8 cellular contexts compared by ENCODE assay signal in genomic region chr3:149751551-149751950, GRCh38. TPM values are rescaled to one million over a fixed set of nuclear protein-coding genes. Genes with fewer than 3 reads are reported as not detected.
DNase-seq lines count a peak whose midpoint lies in the region; ATAC-seq, FAIRE-seq and TF ChIP-seq lines count a peak whose summit lies in the region.

No MANE protein-coding gene starts in this region.

- H3K9ac ChIP-seq in K562 (ENCODE audit: insufficient read depth in 1 of 2, low read depth in 2 of 2, low read length in 2 of 2): peak overlapping the region in 1 of 2 experiments; percentile 80; a peak in 2 of 4 replicates
- H3K9ac ChIP-seq in mesendoderm (ENCODE audit: low read length): peak overlapping the region; percentile 84

- H2BK5ac ChIP-seq in mesendoderm (ENCODE audit: low read length): no peak overlapping the region

- H3K9me3 ChIP-seq in A549 (no peaks in the 10 kb centered on the region), K562 (replicated peaks; ENCODE audit: control insufficient read depth, insufficient read depth, low read depth, low read length) (no peaks in the 10 kb centered on the region)

- WGBS in A549 (ENCODE audit: missing lambda C conversion rate): 8% methylated on average over 4 of the region's 4 CpGs
- WGBS in K562 (ENCODE audit: insufficient coverage, low coverage, missing lambda C conversion rate): 6% methylated on average over 4 of the region's 4 CpGs
- no CpG with 5 or more reads among the region's 4 CpGs for WGBS in mesendoderm (ENCODE audit: extremely low coverage, insufficient coverage, low lambda C conversion rate)

- no peak overlapping the region for H4K5ac ChIP-seq in mesendoderm (ENCODE audit: low read length)

- no peak overlapping the region for H2BK15ac ChIP-seq in mesendoderm (replicated peaks; ENCODE audit: low read depth)

- H3K56ac ChIP-seq in mesendoderm (ENCODE audit: low read length): peak overlapping the region; percentile 59

- POLR2A ChIA-PET in A549 (lab: Yijun Ruan, JAX): interaction anchor here (0.7 to 1.9 kb wide), 9 partner anchors 11 to 210 kb away, joined by 3 to 8 read pairs (median 5); partner anchors contain the start of genes RNF13 and WWTR1
- POLR2A ChIA-PET in K562 (lab: Yijun Ruan, JAX): interaction anchor here (0.7 kb wide), 2 partner anchors 237 to 770 kb away, joined by 3 read pairs; no protein-coding TSS in a partner anchor

- H3K36me3 ChIP-seq in K562 (ENCODE audit: control insufficient read depth, insufficient read depth, low read length) (peaks cover 37% of the 10 kb centered on the region; the same call in 1 of the 3 replicates), mesendoderm (ENCODE audit: control insufficient read depth, insufficient read depth, low read length) (no peaks in the 10 kb centered on the region)

- no peak overlapping the region for H3K4ac ChIP-seq in mesendoderm (ENCODE audit: low read depth, low read length)

- H3K18ac ChIP-seq in mesendoderm (ENCODE audit: low read length): no peak overlapping the region

- ATAC-seq in A549 (no peak), K562 (no peak), GM18519 (IDR thresholded peaks at IDR 0.05; ENCODE audit: low FRiP score, unreplicated experiment) (no peak), GM19397 (IDR thresholded peaks at IDR 0.05; ENCODE audit: unreplicated experiment) (no peak), HG02973 (IDR thresholded peaks at IDR 0.05; ENCODE audit: unreplicated experiment) (no peak)

- peaks cover 4% of the 10 kb centered on the region for H3K79me1 ChIP-seq in mesendoderm (ENCODE audit: low read length)

- BruUV-seq in K562 (replicated peaks; lab: Mats Ljungman, UMichigan): no TSS peak

- no peak overlapping the region for H2BK120ac ChIP-seq in mesendoderm (ENCODE audit: low read depth, low read length)

- H3K27me3 ChIP-seq in K562 (ENCODE audit: control insufficient read depth in 2 of 2, insufficient read depth in 2 of 2, low read length in 2 of 2) (no peaks in the 10 kb centered on the region), mesendoderm (ENCODE audit: insufficient read depth, low read length, poor library complexity) (no peaks in the 10 kb centered on the region)

- H3K79me2 ChIP-seq in K562 (ENCODE audit: control insufficient read depth, insufficient read depth, low read length): peaks cover 15% of the 10 kb centered on the region
- H3K79me2 ChIP-seq in mesendoderm (ENCODE audit: control insufficient read depth, insufficient read depth, low read length): peaks cover 6% of the 10 kb centered on the region

- DNase-seq in A549 (ENCODE audit: low read depth in 1 of 2, low spot score in 1 of 2) (no peak), HFF-Myc (ENCODE audit: extremely low read depth, low read depth) (no peak), K562 (ENCODE audit: extremely low read depth in 1 of 4, low spot score in 3 of 4) (peak in 1 of 4 experiments; percentile 5), mesendoderm (peak; percentile 33), GM20000 (ENCODE audit: low spot score) (no peak)

- peak overlapping the region; percentile 87 for H3K4me2 ChIP-seq in A549
- peak overlapping the region; percentile 91 for H3K4me2 ChIP-seq in K562 (ENCODE audit: insufficient read depth, low read length)
- peak overlapping the region; percentile 70 for H3K4me2 ChIP-seq in mesendoderm (ENCODE audit: low read length)

- TF ChIP-seq POLR2A in A549 (IDR thresholded peaks at IDR 0.05; ENCODE audit: low read length) (no peak), K562 (conservative IDR thresholded peaks at IDR 0.05) (no peak)

- H4K8ac ChIP-seq in mesendoderm (ENCODE audit: low read depth, low read length): no peak overlapping the region

- no peaks in the 10 kb centered on the region for H4K20me1 ChIP-seq in K562 (replicated peaks; ENCODE audit: control insufficient read depth, insufficient read depth, low read length)

- TF ChIP-seq EP300 in A549 (IDR thresholded peaks at IDR 0.05) (no peak), K562 (IDR thresholded peaks at IDR 0.05; ENCODE audit: low read length) (no peak)

- FAIRE-seq in A549 (lab: Jason Lieb, UNC) (no peak), K562 (lab: Jason Lieb, UNC) (no peak)

- intact Hi-C loops in K562 (cut with micrococcal nuclease): no loop called here

- H3K4me1 ChIP-seq in A549: peaks cover 18% of the 10 kb centered on the region; the same call in 2 of the 3 replicates
- peaks cover 0 to 4% of the 10 kb centered on the region in 2 experiments; a peak in 2 of 5 replicates for H3K4me1 ChIP-seq in K562 (replicated peaks in 1 of 2; ENCODE audit: control insufficient read depth in 2 of 2, insufficient read depth in 2 of 2, low read length in 2 of 2)
- H3K4me1 ChIP-seq in mesendoderm (ENCODE audit: control insufficient read depth, low read depth, low read length): peaks cover 2% of the 10 kb centered on the region

- H3K9me1 ChIP-seq in K562 (ENCODE audit: control insufficient read depth, insufficient read depth, low read length): no peaks in the 10 kb centered on the region

- H3K27ac ChIP-seq in A549 (peak overlapping the region; percentile 87 to 96), K562 (ENCODE audit: extremely low read depth, low read depth, low read length) (no peak overlapping the region), mesendoderm (ENCODE audit: low read depth, low read length) (no peak overlapping the region)

- no peak overlapping the region for H3K23ac ChIP-seq in mesendoderm (ENCODE audit: low read length)

- CTCF ChIA-PET in A549 (lab: Yijun Ruan, JAX): interaction anchor here (0.7 to 3.1 kb wide), 14 partner anchors 8 to 682 kb away, joined by 3 to 24 read pairs (median 8); no protein-coding TSS in a partner anchor
- CTCF ChIA-PET in K562 (lab: Yijun Ruan, JAX; ENCODE audit: low intra/inter-chr PET ratio): no interaction called here

- in situ Hi-C loops in K562 (cut with MboI): no loop called here

- peak overlapping the region; percentile 98 for H2AFZ ChIP-seq in K562 (ENCODE audit: low read depth, low read length)

- H3K4me3 ChIP-seq in A549 (peak overlapping the region; percentile 76), HFF-Myc (replicated peaks; ENCODE audit: low read depth, low read length) (peak overlapping the region; percentile 86), K562 (peak overlapping the region; percentile 71), mesendoderm (ENCODE audit: low read length) (peak overlapping the region; percentile 88)

- no peak for TF ChIP-seq CTCF in A549 (IDR thresholded peaks at IDR 0.05)
- no peak for TF ChIP-seq CTCF in HFF-Myc (IDR thresholded peaks at IDR 0.05; ENCODE audit: low read depth, low read length, missing control alignments)
- no peak for TF ChIP-seq CTCF in K562 (IDR thresholded peaks at IDR 0.05 in 2 of 3, conservative IDR thresholded peaks at IDR 0.05 in 1 of 3; ENCODE audit: insufficient read depth in 2 of 3, low read depth in 1 of 3, low read length in 3 of 3)
- TF ChIP-seq CTCF in GM20000 (IDR thresholded peaks at IDR 0.05; ENCODE audit: extremely low read depth, missing control alignments): no peak

- no peak overlapping the region for H2AK5ac ChIP-seq in mesendoderm (ENCODE audit: low read length)

- TF ChIP-seq RAD21 in A549 (conservative IDR thresholded peaks at IDR 0.05 in 1 of 2, IDR thresholded peaks at IDR 0.05 in 1 of 2) (no peak), K562 (CRISPR knock-in tag; conservative IDR thresholded peaks at IDR 0.05 in 1 of 2, IDR thresholded peaks at IDR 0.05 in 1 of 2) (no peak)

RNA-seq across cellular contexts. Expression of gene COMMD2, which starts 0.7 kb away (rescaled TPM):
- 71.5 and 76.1 TPM in 2 replicates for polyA plus RNA-seq in A549 (2011; rRNA removed)
- polyA plus RNA-seq in A549 (2012; cell fraction: cytosol; rRNA removed): 35.1 and 35.6 TPM in 2 replicates
- 7.8 TPM in 2 replicates for polyA plus RNA-seq in A549 (2012; cell fraction: nucleus; rRNA removed)
- polyA plus RNA-seq in A549 (2017; fragmentation: RNase III; extraction: RNeasy Plus Mini Kit Qiagen cat#74134 plus additional on column Dnase treatment): 20.5 to 23.0 TPM (median 22.9 TPM) in 3 replicates
- polyA minus RNA-seq in A549 (2011; rRNA and poly(A)+ RNA removed): 12.8 and 12.9 TPM in 2 replicates
- total RNA-seq in K562 (2011; cell fraction: chromatin; rRNA removed; ENCODE audit: low replicate concordance): 13.6 and 23.0 TPM in 2 replicates
- 8.3 and 10.1 TPM in 2 replicates for total RNA-seq in K562 (2011; cell fraction: nucleolus; rRNA removed)
- 15.0 and 27.2 TPM in 2 replicates for total RNA-seq in K562 (2011; cell fraction: nucleoplasm; rRNA removed)
- total RNA-seq in K562 (2014; rRNA removed): 22.2 and 25.8 TPM in 2 replicates
- total RNA-seq in K562 (2014; rRNA removed; fragmentation: Illumina TruSeq; extraction: Trizol): 41.8 and 43.6 TPM in 2 replicates
- 25.8 and 29.4 TPM in 2 replicates for total RNA-seq in K562 (2015; rRNA removed; fragmentation: Illumina TruSeq; extraction: Trizol)
- 36.1 and 37.5 TPM in 2 replicates for total RNA-seq in K562 (2021)
- 38.1 and 69.1 TPM in 2 replicates for polyA plus RNA-seq in K562 (2011; rRNA removed)
- 21.8 and 24.0 TPM in 2 replicates for polyA plus RNA-seq in K562 (2011; cell fraction: cytosol; rRNA removed)
- 6.9 and 7.1 TPM in 2 replicates for polyA plus RNA-seq in K562 (2011; cell fraction: nucleus; rRNA removed)
- polyA plus RNA-seq in K562 (2012): 26.3 and 30.0 TPM in 2 replicates
- polyA plus RNA-seq in K562 (2014; fragmentation: Illumina TruSeq; extraction: Trizol): 59.0 and 68.2 TPM in 2 replicates
- 100 to 1,000 TPM in 1 of 2 experiments, 10 to 100 TPM in 1; 93.0 to 102 TPM for polyA plus RNA-seq in K562 (2014; fragmentation: Nextera tagmentation; extraction: Ambion mirVana)
- 27.9 and 32.9 TPM in 2 replicates for polyA plus RNA-seq in K562 (2014; rRNA removed)
- polyA minus RNA-seq in K562 (2011; rRNA and poly(A)+ RNA removed): 32.7 and 33.1 TPM in 2 replicates
- 12.5 and 12.8 TPM in 2 replicates for polyA minus RNA-seq in K562 (2011; cell fraction: cytosol; rRNA and poly(A)+ RNA removed)
- 11.2 and 13.6 TPM in 2 replicates for polyA minus RNA-seq in K562 (2011; cell fraction: nucleus; rRNA and poly(A)+ RNA removed)
- 42.5 TPM for polyA plus RNA-seq in mesendoderm (2013, experiment 1 of 2)
- 40.2 TPM for polyA plus RNA-seq in mesendoderm (2013, experiment 2 of 2)

RNA-seq across cellular contexts. Expression of gene ANKUB1, which starts 40.8 kb away (rescaled TPM):
- 0.08 TPM in 1 of 2 replicates, not detected in the other for polyA plus RNA-seq in A549 (2011; rRNA removed)
- polyA plus RNA-seq in A549 (2012; cell fraction: cytosol; rRNA removed): not detected in 2 replicates
- 0.05 TPM in 1 of 2 replicates, not detected in the other for polyA plus RNA-seq in A549 (2012; cell fraction: nucleus; rRNA removed)
- not detected in 3 replicates for polyA plus RNA-seq in A549 (2017; fragmentation: RNase III; extraction: RNeasy Plus Mini Kit Qiagen cat#74134 plus additional on column Dnase treatment)
- not detected in 2 replicates for polyA minus RNA-seq in A549 (2011; rRNA and poly(A)+ RNA removed)
- total RNA-seq in K562 (2011; cell fraction: chromatin; rRNA removed; ENCODE audit: low replicate concordance): not detected in 2 replicates
- not detected in 2 replicates for total RNA-seq in K562 (2011; cell fraction: nucleolus; rRNA removed)
- not detected in 2 replicates for total RNA-seq in K562 (2011; cell fraction: nucleoplasm; rRNA removed)
- not detected in 2 replicates for total RNA-seq in K562 (2014; rRNA removed)
- total RNA-seq in K562 (2014; rRNA removed; fragmentation: Illumina TruSeq; extraction: Trizol): not detected in 2 replicates
- not detected in 2 replicates for total RNA-seq in K562 (2015; rRNA removed; fragmentation: Illumina TruSeq; extraction: Trizol)
- not detected in 2 replicates for total RNA-seq in K562 (2021)
- polyA plus RNA-seq in K562 (2011; rRNA removed): not detected in 2 replicates
- 0.12 TPM in 1 of 2 replicates, not detected in the other for polyA plus RNA-seq in K562 (2011; cell fraction: cytosol; rRNA removed)
- polyA plus RNA-seq in K562 (2011; cell fraction: nucleus; rRNA removed): not detected in 2 replicates
- not detected in 2 replicates for polyA plus RNA-seq in K562 (2012)
- not detected in 2 replicates for polyA plus RNA-seq in K562 (2014; fragmentation: Illumina TruSeq; extraction: Trizol)
- not detected for polyA plus RNA-seq in K562 (2014; fragmentation: Nextera tagmentation; extraction: Ambion mirVana)
- not detected in 2 replicates for polyA plus RNA-seq in K562 (2014; rRNA removed)
- polyA minus RNA-seq in K562 (2011; rRNA and poly(A)+ RNA removed): 0.27 TPM in 1 of 2 replicates, not detected in the other
- polyA minus RNA-seq in K562 (2011; cell fraction: cytosol; rRNA and poly(A)+ RNA removed): not detected in 2 replicates
- not detected in 2 replicates for polyA minus RNA-seq in K562 (2011; cell fraction: nucleus; rRNA and poly(A)+ RNA removed)
- polyA plus RNA-seq in mesendoderm (2013, experiment 1 of 2): not detected
- not detected for polyA plus RNA-seq in mesendoderm (2013, experiment 2 of 2)

Comparison
In these comparisons a context has a peak if more than half of its experiments do, and no peak if none do; other contexts are left out.
1. H3K27ac ChIP-seq: peak in A549 (2 of 2); none in K562 (single experiment) and mesendoderm (single experiment).
2. Peak in every context shown above with its lines, with median percentiles within 50 percentile points of each other: H3K4me2 ChIP-seq and H3K4me3 ChIP-seq.